ENCODE assay signal across 8 cellular contexts in genomic region chr14:99729991-99730875, GRCh38. TPM values are rescaled to one million over a fixed set of nuclear protein-coding genes. Genes with fewer than 3 reads are reported as not detected.
A peak's percentile ranks its signal among the peaks of the same experiment; 100 is the strongest.
DNase-seq lines count a peak whose midpoint lies in the region; ATAC-seq, FAIRE-seq and TF ChIP-seq lines count a peak whose summit lies in the region.

No MANE protein-coding gene starts in this region.

- H3K9ac ChIP-seq in neural progenitor cell, result no peak overlapping the region

- H3F3A ChIP-seq in neural progenitor cell (ENCODE audit: low read depth), result peaks cover 11% of the 10 kb centered on the region

- H3K9me3 Mint-ChIP-seq in neural progenitor cell, result peaks cover 2% of the 10 kb centered on the region

- H3K79me2 ChIP-seq in neural progenitor cell (ENCODE audit: low read depth), result no peaks in the 10 kb centered on the region

- H3K36me3 ChIP-seq in neural progenitor cell, result no peaks in the 10 kb centered on the region

- H3K36me3 Mint-ChIP-seq in neural progenitor cell, result no peaks in the 10 kb centered on the region

- peaks cover 15% of the 10 kb centered on the region for H3K27me3 Mint-ChIP-seq in neural progenitor cell (ENCODE audit: insufficient read depth, low read depth)

- DNase-seq in GM10248 (ENCODE audit: extremely low spot score), result peak; percentile 86
- peak; percentile 22 for DNase-seq in NOMO-1 treated with DMSO at 0.1 percent for 48 hours (lab: John Stamatoyannopoulos, UW; ENCODE audit: unreplicated experiment)
- peak; percentile 46 for DNase-seq in activated T-helper 1 cell treated with Interleukin-2 at 50 U/mL for 16 hours (ENCODE audit: low read depth)
- peak; percentile 24 for DNase-seq in fibroblast of villous mesenchyme (ENCODE audit: low read depth)
- DNase-seq in neural progenitor cell (ENCODE audit: low spot score), result peak; percentile 92
- DNase-seq in substantia nigra (lab: John Stamatoyannopoulos, UW), result peak in 33 of 49 donors; percentile 16 to 74 (median 46)
- no peak for DNase-seq in RCC 7860 (ENCODE audit: low spot score)

- peaks cover 7% of the 10 kb centered on the region for H3K4me1 ChIP-seq in neural progenitor cell

- peaks cover 21% of the 10 kb centered on the region for H3K4me1 Mint-ChIP-seq in neural progenitor cell

- no peak for FAIRE-seq in RCC 7860 (lab: Jason Lieb, UNC)

- peak overlapping the region; percentile 82 for H3K4me3 Mint-ChIP-seq in neural progenitor cell

- no peak overlapping the region for H3K27ac Mint-ChIP-seq in neural progenitor cell

- H3K27me3 ChIP-seq in neural progenitor cell, result no peaks in the 10 kb centered on the region

- TF ChIP-seq CTCF in GM10248 (IDR thresholded peaks at IDR 0.05; ENCODE audit: control extremely low read depth, extremely low read depth, low read depth, missing control alignments) (peak; percentile 84), fibroblast of villous mesenchyme (IDR thresholded peaks at IDR 0.05; ENCODE audit: insufficient read depth, low read depth, low read length) (peak; percentile 75), neural progenitor cell (IDR thresholded peaks at IDR 0.05) (peak; percentile 86)

- peaks cover 3% of the 10 kb centered on the region for H4K20me1 ChIP-seq in neural progenitor cell (ENCODE audit: low read depth)

- ATAC-seq in HG02943 (IDR thresholded peaks at IDR 0.05; ENCODE audit: low read depth, unreplicated experiment), result peak; percentile 63

- no peaks in the 10 kb centered on the region for H3K9me3 ChIP-seq in neural progenitor cell (ENCODE audit: low read depth)

- H2AFZ ChIP-seq in neural progenitor cell (replicated peaks), result peak overlapping the region; percentile 91

- H3K4me3 ChIP-seq in fibroblast of villous mesenchyme (ENCODE audit: low read depth, low read length) (peak overlapping the region; percentile 52), neural progenitor cell (peak overlapping the region; percentile 76)

- H3K27ac ChIP-seq in neural progenitor cell, result no peak overlapping the region
- peak overlapping the region; percentile 12 for H3K27ac ChIP-seq in substantia nigra (ENCODE audit: low read depth, low read length, poor library complexity, severe bottlenecking)

- POLR2A ChIA-PET in GM10248 (lab: Yijun Ruan, JAX), result no interaction called here

- peak overlapping the region; percentile 98 for H3K4me2 ChIP-seq in neural progenitor cell

- CTCF ChIA-PET in GM10248 (lab: Yijun Ruan, JAX), result interaction anchor here (0.6 to 4.2 kb wide), 30 partner anchors 8 to 463 kb away, joined by 3 to 20 read pairs (median 4); partner anchors contain the start of gene CYP46A1

RNA-seq across cellular contexts. Expression of gene CYP46A1, which starts 46.1 kb away (rescaled TPM):
- total RNA-seq in fibroblast of villous mesenchyme (under 0.01 TPM in 2 replicates), neural progenitor cell (ENCODE audit: low replicate concordance) (0.77 and 1.1 TPM in 2 replicates)
